ENCODE assay signal across 13 cellular contexts in genomic region chr2:39523308-39524044, GRCh38.
DNase-seq lines count a peak whose midpoint lies in the region; ATAC-seq, FAIRE-seq and TF ChIP-seq lines count a peak whose summit lies in the region.
"Had no signal": no experiment of that assay in that cellular context is flagged by ENCODE, and none has a peak within 500 bp of the region (broad histone marks: within the 10 kb centered on the region; RNA-seq: fewer than 3 reads in every experiment).

No MANE protein-coding gene starts in this region.

- dilution Hi-C loops in IMR-90 (cut with HindIII; ENCODE audit: low sequenced_read_pairs, unreplicated experiment): no loop called here

- H3K4me2 ChIP-seq in IMR-90 (ENCODE audit: low read depth, low read length): peak overlapping the region; percentile 61

- peak overlapping the region; percentile 93 for H3K14ac ChIP-seq in IMR-90 (replicated peaks; ENCODE audit: low read depth, low read length)

- H3K27me3 ChIP-seq in IMR-90 (ENCODE audit: control insufficient read depth, insufficient read depth, low read length) (no peaks in the 10 kb centered on the region), small intestine (ENCODE audit: control insufficient read depth in 2 of 2, insufficient read depth in 2 of 2, low read length in 2 of 2) (no peaks in the 10 kb centered on the region)
- H3K27me3 ChIP-seq: dorsolateral prefrontal cortex had no signal

- H3K56ac ChIP-seq in IMR-90 (ENCODE audit: extremely low read depth, insufficient read depth, low read length): peak overlapping the region; percentile 71

- no peak for TF ChIP-seq RAD21 in IMR-90 (IDR thresholded peaks at IDR 0.05; ENCODE audit: low read length)

- FAIRE-seq in small intestine (lab: Jason Lieb, UNC): no peak
- FAIRE-seq: GM18507 had no signal

- peak overlapping the region; percentile 97 for H2BK120ac ChIP-seq in IMR-90 (ENCODE audit: low read depth, low read length)

- no TSS peak for BruUV-seq in IMR-90 (replicated peaks; lab: Mats Ljungman, UMichigan)

- H3K9me1 ChIP-seq in IMR-90 (ENCODE audit: insufficient read depth, low read length): peaks cover 14% of the 10 kb centered on the region

- H3K9me3 ChIP-seq in IMR-90 (ENCODE audit: control insufficient read depth, insufficient read depth, low read length) (peaks cover 6% of the 10 kb centered on the region), small intestine (ENCODE audit: control insufficient read depth, low read depth) (no peaks in the 10 kb centered on the region)

- peak overlapping the region; percentile 96 for H2BK20ac ChIP-seq in IMR-90 (ENCODE audit: low read depth, low read length)

- H3K4ac ChIP-seq in IMR-90 (ENCODE audit: low read depth, low read length): peak overlapping the region; percentile 94

- no peak for TF ChIP-seq CTCF in AG04449 (IDR thresholded peaks at IDR 0.05; ENCODE audit: insufficient read depth, low read length, missing control alignments)
- TF ChIP-seq CTCF in IMR-90 (conservative IDR thresholded peaks at IDR 0.05; ENCODE audit: low read depth, low read length): no peak

- H3K27ac ChIP-seq in IMR-90 (ENCODE audit: insufficient read depth, low read length) (peak overlapping the region; percentile 87), small intestine (ENCODE audit: low read depth in 1 of 2, low read length in 1 of 2) (no peak overlapping the region)

- H3K23ac ChIP-seq in IMR-90 (ENCODE audit: low read depth, low read length): peak overlapping the region; percentile 87

- H4K20me1 ChIP-seq in IMR-90 (ENCODE audit: insufficient read depth, low read length): no peaks in the 10 kb centered on the region

- intact Hi-C loops in IMR-90 (cut with micrococcal nuclease): no loop called here

- peak; percentile 96 for ATAC-seq in IMR-90 (ENCODE audit: low read depth)
- no peak for ATAC-seq in GM19324 (IDR thresholded peaks at IDR 0.05; ENCODE audit: low FRiP score, unreplicated experiment)
- ATAC-seq in HG03095 (IDR thresholded peaks at IDR 0.05; ENCODE audit: unreplicated experiment): no peak
- ATAC-seq: CD8-positive, alpha-beta T cell; T-cell had no signal

- H2AFZ ChIP-seq in IMR-90 (replicated peaks; ENCODE audit: low read length, poor library complexity): peak overlapping the region; percentile 64

- CTCF ChIA-PET in AG04449 (lab: Yijun Ruan, JAX): interaction anchor here (1.6 to 6.3 kb wide), 5 partner anchors 11 to 206 kb away, joined by 5 to 41 read pairs (median 8); no protein-coding TSS in a partner anchor
- CTCF ChIA-PET in IMR-90 (lab: Yijun Ruan, JAX): interaction anchor here (1.5 kb wide), 1 partner anchor 11 kb away, joined by 6 read pairs; no protein-coding TSS in a partner anchor

- peak overlapping the region; percentile 38 to 89; a peak in 3 of 4 replicates for H4K8ac ChIP-seq in IMR-90 (ENCODE audit: low read depth in 2 of 2, low read length in 2 of 2)

- H2AK5ac ChIP-seq in IMR-90 (ENCODE audit: low read depth, low read length): peak overlapping the region; percentile 83

- no peak overlapping the region for H2AK9ac ChIP-seq in IMR-90 (replicated peaks; ENCODE audit: low read depth, low read length, poor library complexity)

- TF ChIP-seq POLR2A in IMR-90 (IDR thresholded peaks at IDR 0.05; ENCODE audit: low read depth, low read length): no peak

- peak overlapping the region; percentile 66 for H4K5ac ChIP-seq in IMR-90 (ENCODE audit: low read depth, low read length)

- in situ Hi-C loops in IMR-90 (cut with MboI; ENCODE audit: low sequenced_read_pairs): no loop called here

- H3K4me1 ChIP-seq in IMR-90 (ENCODE audit: control insufficient read depth, insufficient read depth, low read length) (peaks cover 24% of the 10 kb centered on the region), small intestine (ENCODE audit: control insufficient read depth in 2 of 2, insufficient read depth in 1 of 2, low read depth in 1 of 2, low read length in 1 of 2) (peaks cover 0 to 2% of the 10 kb centered on the region in 2 donors)

- peak overlapping the region; percentile 5; the same call in 1 of the 2 replicates for H3K9ac ChIP-seq in IMR-90 (ENCODE audit: low read depth, low read length)

- H2BK5ac ChIP-seq in IMR-90 (ENCODE audit: low read depth, low read length, poor library complexity, severe bottlenecking): peak overlapping the region; percentile 94

- DNase-seq in AG04449 (ENCODE audit: low read depth, low spot score): peak; percentile 82
- DNase-seq in IMR-90: peak; percentile 93
- peak; percentile 90 for DNase-seq in astrocyte of the hippocampus (ENCODE audit: low read depth, low spot score)
- DNase-seq in iris pigment epithelial cell (ENCODE audit: low read depth): peak; percentile 97
- no peak for DNase-seq in cortex of kidney (lab: John Stamatoyannopoulos, UW)
- DNase-seq in small intestine: no peak
- DNase-seq: CD8-positive, alpha-beta T cell; dorsolateral prefrontal cortex; NCI-H1930; T-cell had no signal

- H3K79me1 ChIP-seq in IMR-90 (ENCODE audit: low read depth in 1 of 2, low read length in 2 of 2): 0 out of 4 replicates have a peak, but pooled peaks cover 0 to 8% of the 10 kb centered on the region in 2 experiments

- peaks cover 3% of the 10 kb centered on the region; the same call in 1 of the 2 replicates for H3K36me3 ChIP-seq in IMR-90 (ENCODE audit: control insufficient read depth, insufficient read depth, low read length)
- H3K36me3 ChIP-seq in small intestine (ENCODE audit: control insufficient read depth in 2 of 2, insufficient read depth in 2 of 2, low read length in 2 of 2): no peaks in the 10 kb centered on the region

- POLR2A ChIA-PET in AG04449 (lab: Yijun Ruan, JAX): interaction anchor here (1.3 kb wide), 1 partner anchor 13 kb away, joined by 3 read pairs; no protein-coding TSS in a partner anchor
- POLR2A ChIA-PET in IMR-90 (lab: Charles Lee; ENCODE audit: unreplicated experiment): no interaction called here

- H4K91ac ChIP-seq in IMR-90 (ENCODE audit: insufficient read depth, low read depth, low read length): peak overlapping the region; percentile 93

- peak overlapping the region; percentile 73 for H3K18ac ChIP-seq in IMR-90 (ENCODE audit: low read depth, low read length)

- H2BK15ac ChIP-seq in IMR-90 (ENCODE audit: low read depth, low read length): peak overlapping the region; percentile 87; the same call in 2 of the 3 replicates

- WGBS in IMR-90 (ENCODE audit: extremely low coverage in 2 of 2, insufficient read length in 1 of 2), 2 experiments: no CpG with 5 or more reads among the region's 2 CpGs
- WGBS in small intestine, 3 donors: 77 to 87% (median 83%) methylated on average over 2 of the region's 2 CpGs

- H3K4me3 ChIP-seq in AG04449 (ENCODE audit: low read depth, low read length): no peak overlapping the region
- H3K4me3 ChIP-seq in IMR-90 (ENCODE audit: insufficient read depth, low read depth, low read length): no peak overlapping the region
- no peak overlapping the region for H3K4me3 ChIP-seq in small intestine (ENCODE audit: low read depth in 1 of 2, low read length in 2 of 2)
- H3K4me3 ChIP-seq: dorsolateral prefrontal cortex had no signal

TF ChIP-seq in IMR-90, 13 proteins besides CTCF, POLR2A, EP300 and RAD21:
- TF ChIP-seq RCOR1 (IDR thresholded peaks at IDR 0.05; ENCODE audit: insufficient replicate concordance, low read length) (no peak), CEBPB (IDR thresholded peaks at IDR 0.05; ENCODE audit: low read depth, low read length) (0 out of 2 replicates have a peak, but pooled peaks have one; percentile 22), CHD1 (IDR thresholded peaks at IDR 0.05; ENCODE audit: low read depth, low read length) (no peak), MXI1 (IDR thresholded peaks at IDR 0.05; ENCODE audit: borderline replicate concordance, low read depth, low read length) (no peak), USF2 (IDR thresholded peaks at IDR 0.05; ENCODE audit: low read depth, low read length) (no peak), MAFK (IDR thresholded peaks at IDR 0.05; ENCODE audit: low read depth, low read length) (peak; percentile 52; the same call in 1 of the 2 replicates), FOS (IDR thresholded peaks at IDR 0.05; ENCODE audit: low read depth, low read length) (peak; percentile 43; the same call in 1 of the 2 replicates), RFX5 (IDR thresholded peaks at IDR 0.05; ENCODE audit: low read depth, low read length) (no peak), MAZ (IDR thresholded peaks at IDR 0.05; ENCODE audit: borderline replicate concordance, low read depth, low read length) (no peak), ELK1 (IDR thresholded peaks at IDR 0.05; ENCODE audit: borderline replicate concordance, low read depth, low read length) (no peak), NFE2L2 (IDR thresholded peaks at IDR 0.05; ENCODE audit: low read depth, low read length) (0 out of 2 replicates have a peak, but pooled peaks have one; percentile 28), SMC3 (IDR thresholded peaks at IDR 0.05; ENCODE audit: low read depth, low read length) (no peak), BHLHE40 (IDR thresholded peaks at IDR 0.05; ENCODE audit: low read depth, low read length) (no peak)

Comparison
In these comparisons a context has a peak if more than half of its experiments do, and no peak if none do; other contexts are left out.
1. DNase-seq: peak in AG04449 (single experiment), IMR-90 (single experiment), astrocyte of the hippocampus (single experiment) and iris pigment epithelial cell (single experiment); none in cortex of kidney (single experiment) and small intestine (single experiment).